In genomic region chr1:25889470-25889869, GRCh38 we compare ENCODE assay signal across 10 cellular contexts. TPM values are rescaled to one million over a fixed set of nuclear protein-coding genes. Genes with fewer than 3 reads are reported as not detected.
DNase-seq lines count a peak whose midpoint lies in the region; ATAC-seq and TF ChIP-seq lines count a peak whose summit lies in the region.
"Had no signal": no experiment of that assay in that cellular context is flagged by ENCODE, and none has a peak within 500 bp of the region (broad histone marks: within the 10 kb centered on the region; RNA-seq: fewer than 3 reads in every experiment).

No MANE protein-coding gene starts in this region.

- TF ChIP-seq CTCF in Calu3 (IDR thresholded peaks at IDR 0.05; ENCODE audit: unreplicated experiment) (peak; percentile 16), CD14-positive monocyte (IDR thresholded peaks at IDR 0.05) (no peak)

- no peak for ATAC-seq in stimulated activated naive CD8-positive, alpha-beta T cell treated with anti-CD3 and anti-CD28 coated beads, Interleukin-15, amount 100 ng/mL, for 72 hours
- ATAC-seq: right cardiac atrium had no signal

- BruUV-seq in Calu3 (replicated peaks; lab: Mats Ljungman, UMichigan), result no TSS peak

- H3K9me3 Mint-ChIP-seq in Calu3 (ENCODE audit: low read depth, unreplicated experiment), result no peaks in the 10 kb centered on the region
- H3K9me3 Mint-ChIP-seq in CD14-positive monocyte, result no peaks in the 10 kb centered on the region
- H3K9me3 Mint-ChIP-seq in stimulated activated naive CD8-positive, alpha-beta T cell treated with anti-CD3 and anti-CD28 coated beads, Interleukin-15, amount 100 ng/mL, for 72 hours, result no peaks in the 10 kb centered on the region

- no peaks in the 10 kb centered on the region for H3K27me3 Mint-ChIP-seq in Calu3 (ENCODE audit: unreplicated experiment)
- peaks cover 0 to 1% (median 0%) of the 10 kb centered on the region in 3 donors for H3K27me3 Mint-ChIP-seq in CD14-positive monocyte (ENCODE audit: low read depth in 3 of 3)
- H3K27me3 Mint-ChIP-seq in stimulated activated naive CD8-positive, alpha-beta T cell treated with anti-CD3 and anti-CD28 coated beads, Interleukin-15, amount 100 ng/mL, for 72 hours, result no peaks in the 10 kb centered on the region

- DNase-seq in Calu3 (no peak), NCI-H146 (lab: John Stamatoyannopoulos, UW) (peak; percentile 87), cerebellar cortex (ENCODE audit: low spot score) (peak; percentile 39), myocyte (ENCODE audit: low read depth) (peak; percentile 55), amniotic stem cell (lab: John Stamatoyannopoulos, UW) (no peak), CD14-positive monocyte (ENCODE audit: low spot score) (no peak), GDM1 (lab: John Stamatoyannopoulos, UW) (no peak)
- no peak for DNase-seq in stimulated activated naive CD8-positive, alpha-beta T cell treated with anti-CD3 and anti-CD28 coated beads, Interleukin-15, amount 100 ng/mL, for 72 hours
- DNase-seq: NCI-H526, right cardiac atrium had no signal

- H3K4me1 Mint-ChIP-seq in Calu3 (ENCODE audit: low read depth, unreplicated experiment), result peaks cover 29% of the 10 kb centered on the region
- H3K4me1 Mint-ChIP-seq in CD14-positive monocyte, result peaks cover 11% of the 10 kb centered on the region
- H3K4me1 Mint-ChIP-seq in stimulated activated naive CD8-positive, alpha-beta T cell treated with anti-CD3 and anti-CD28 coated beads, Interleukin-15, amount 100 ng/mL, for 72 hours, result peaks cover 6% of the 10 kb centered on the region

- peak overlapping the region; percentile 91 for H3K27ac Mint-ChIP-seq in Calu3 (ENCODE audit: unreplicated experiment)
- H3K27ac Mint-ChIP-seq in CD14-positive monocyte, result peak overlapping the region in 1 of 7 donors; percentile 73
- H3K27ac Mint-ChIP-seq in stimulated activated naive CD8-positive, alpha-beta T cell treated with anti-CD3 and anti-CD28 coated beads, Interleukin-15, amount 100 ng/mL, for 72 hours, result no peak overlapping the region

- intact Hi-C loops in Calu3 (cut with micrococcal nuclease; ENCODE audit: unreplicated experiment), result no loop called here
- intact Hi-C loops in CD14-positive monocyte (cut with micrococcal nuclease), result no loop called here

- CTCF ChIA-PET in Calu3 (lab: Charles Lee), result no interaction called here

- H3K4me3 Mint-ChIP-seq in Calu3 (ENCODE audit: low read depth, unreplicated experiment), result peak overlapping the region; percentile 36
- H3K4me3 Mint-ChIP-seq in CD14-positive monocyte, result no peak overlapping the region
- H3K4me3 Mint-ChIP-seq in stimulated activated naive CD8-positive, alpha-beta T cell treated with anti-CD3 and anti-CD28 coated beads, Interleukin-15, amount 100 ng/mL, for 72 hours, result no peak overlapping the region

- H3K36me3 Mint-ChIP-seq in Calu3 (ENCODE audit: insufficient read depth, unreplicated experiment) (peaks cover 20% of the 10 kb centered on the region), CD14-positive monocyte (peaks cover 7% of the 10 kb centered on the region in 2 donors)

RNA-seq across cellular contexts. Expression of gene PAQR7, which starts 14.0 kb away (rescaled TPM):
- total RNA-seq in Calu3 (2022) (13.6 and 15.9 TPM in 2 replicates), myocyte (6.3 and 9.8 TPM in 2 replicates)
- 21.8 TPM for polyA plus RNA-seq in myocyte (2012)
- 1 to 10 TPM in 1 of 2 donors, under 1 TPM in 1; 0.92 to 1.0 TPM for polyA plus RNA-seq in CD14-positive monocyte

RNA-seq across cellular contexts. Expression of gene STMN1, which starts 16.7 kb away (rescaled TPM):
- total RNA-seq in Calu3 (2022) (205 and 242 TPM in 2 replicates), myocyte (138 and 179 TPM in 2 replicates)
- 373 TPM for polyA plus RNA-seq in myocyte (2012)
- 1 to 10 TPM; 3.5 to 8.1 TPM for polyA plus RNA-seq in CD14-positive monocyte

RNA-seq across cellular contexts. Expression of gene AUNIP, which starts 30.2 kb away (rescaled TPM):
- total RNA-seq in Calu3 (2022), result 7.7 and 10.6 TPM in 2 replicates
- 0.70 and 2.3 TPM in 2 replicates for total RNA-seq in myocyte
- 0.90 TPM for polyA plus RNA-seq in myocyte (2012)
- under 1 TPM; 0.44 TPM for polyA plus RNA-seq in CD14-positive monocyte
- polyA plus RNA-seq: right cardiac atrium had no signal

Comparison
In these comparisons a context has a peak if more than half of its experiments do, and no peak if none do; other contexts are left out.
1. DNase-seq: peak in NCI-H146 (single experiment), cerebellar cortex (single experiment) and myocyte (single experiment); none in Calu3 (single experiment), amniotic stem cell (single experiment), CD14-positive monocyte (single experiment), stimulated activated naive CD8-positive, alpha-beta T cell treated with anti-CD3 and anti-CD28 coated beads, Interleukin-15, amount 100 ng/mL, for 72 hours (0 of 2) and GDM1 (single experiment).